In genomic region chr5:35518104-35518503, GRCh38 we compare ENCODE assay signal across 11 cellular contexts.
DNase-seq lines count a peak whose midpoint lies in the region; ATAC-seq lines count a peak whose summit lies in the region.
"Had no signal": no experiment of that assay in that cellular context is flagged by ENCODE, and none has a peak within 500 bp of the region (broad histone marks: within the 10 kb centered on the region; RNA-seq: fewer than 3 reads in every experiment).

No MANE protein-coding gene starts in this region.

- peaks cover 0 to 3% of the 10 kb centered on the region in 2 donors for H3K27me3 ChIP-seq in aorta (ENCODE audit: control insufficient read depth in 1 of 2, insufficient read depth in 2 of 2, low read length in 1 of 2)
- H3K27me3 ChIP-seq: Peyer's patch had no signal

- DNase-seq in SKM-1 treated with dmso at 0.1 percent for 144 hours (lab: John Stamatoyannopoulos, UW; ENCODE audit: unreplicated experiment) (peak; percentile 62), midbrain (lab: John Stamatoyannopoulos, UW) (no peak), aorta (no peak)
- no peak for DNase-seq in activated CD4-positive, CD25-positive, alpha-beta regulatory T cell (lab: John Stamatoyannopoulos, UW)
- no peak for DNase-seq in activated CD4-positive, alpha-beta T cell treated with anti-CD3 and anti-CD28 coated beads, Interleukin-2, amount 10 ng/mL, durations not matched to agents 7 days and 5 days
- DNase-seq: activated CD4-positive, alpha-beta T cell treated with anti-CD3 and anti-CD28 coated beads, Interleukin-2, amount 50 U/mL, for 1 hour; amygdala; Peyer's patch had no signal

- intact Hi-C loops in aorta (cut with DNase I), result no loop called here

- no peaks in the 10 kb centered on the region for H3K9me3 Mint-ChIP-seq in activated CD4-positive, alpha-beta T cell treated with anti-CD3 and anti-CD28 coated beads, Interleukin-2, amount 10 ng/mL, durations not matched to agents 7 days and 5 days

- H3K27ac ChIP-seq in aorta (ENCODE audit: low read depth in 1 of 2, low read length in 2 of 2), result no peak overlapping the region
- H3K27ac ChIP-seq: Peyer's patch had no signal

- H3K9me3 ChIP-seq in aorta (ENCODE audit: control insufficient read depth, low read length), result peaks cover 1% of the 10 kb centered on the region
- H3K9me3 ChIP-seq: Peyer's patch had no signal

- H3K36me3 Mint-ChIP-seq in activated CD4-positive, alpha-beta T cell treated with anti-CD3 and anti-CD28 coated beads, Interleukin-2, amount 10 ng/mL, durations not matched to agents 7 days and 5 days (ENCODE audit: low read depth), result no peaks in the 10 kb centered on the region

- no peaks in the 10 kb centered on the region for H3K4me1 Mint-ChIP-seq in activated CD4-positive, alpha-beta T cell treated with anti-CD3 and anti-CD28 coated beads, Interleukin-2, amount 10 ng/mL, durations not matched to agents 7 days and 5 days

- peaks cover 5% of the 10 kb centered on the region for H3K27me3 Mint-ChIP-seq in activated CD4-positive, alpha-beta T cell treated with anti-CD3 and anti-CD28 coated beads, Interleukin-2, amount 10 ng/mL, durations not matched to agents 7 days and 5 days

- no peak overlapping the region for H3K4me3 Mint-ChIP-seq in activated CD4-positive, alpha-beta T cell treated with anti-CD3 and anti-CD28 coated beads, Interleukin-2, amount 10 ng/mL, durations not matched to agents 7 days and 5 days

- CTCF ChIA-PET in activated CD4-positive, alpha-beta T cell treated with anti-CD3 and anti-CD28 coated beads, Interleukin-2, amount 10 ng/mL, durations not matched to agents 7 days and 5 days (lab: Charles Lee), result interaction anchor here (0.6 kb wide), 1 partner anchor 898 kb away, joined by 3 read pairs; no protein-coding TSS in a partner anchor

- H3K4me1 ChIP-seq in aorta (ENCODE audit: control insufficient read depth in 1 of 2, insufficient read depth in 2 of 2, low read length in 2 of 2), result no peaks in the 10 kb centered on the region
- H3K4me1 ChIP-seq: Peyer's patch had no signal

- POLR2A ChIA-PET in activated CD4-positive, alpha-beta T cell treated with anti-CD3 and anti-CD28 coated beads, Interleukin-2, amount 10 ng/mL, durations not matched to agents 7 days and 5 days (lab: Charles Lee), result no interaction called here

- peak; percentile 74 for ATAC-seq in GM18519 (IDR thresholded peaks at IDR 0.05; ENCODE audit: low FRiP score, unreplicated experiment)
- peak; percentile 98 for ATAC-seq in GM21576 (IDR thresholded peaks at IDR 0.05; ENCODE audit: unreplicated experiment)
- ATAC-seq in HG03342 (IDR thresholded peaks at IDR 0.05; ENCODE audit: unreplicated experiment), result peak; percentile 97
- ATAC-seq in aorta (ENCODE audit: low FRiP score), result no peak

- H3K36me3 ChIP-seq in aorta (ENCODE audit: control insufficient read depth in 1 of 2, insufficient read depth in 2 of 2, low read length in 1 of 2), result no peaks in the 10 kb centered on the region
- H3K36me3 ChIP-seq: Peyer's patch had no signal

- WGBS in aorta, 2 donors, result 88 to 96% methylated on average over 1 of the region's 1 CpG

- H3K27ac Mint-ChIP-seq in activated CD4-positive, alpha-beta T cell treated with anti-CD3 and anti-CD28 coated beads, Interleukin-2, amount 10 ng/mL, durations not matched to agents 7 days and 5 days, result no peak overlapping the region

- no peak overlapping the region for H3K4me3 ChIP-seq in aorta (ENCODE audit: low read length in 2 of 2)
- H3K4me3 ChIP-seq: Peyer's patch had no signal
